In the genomic region with DNA sequence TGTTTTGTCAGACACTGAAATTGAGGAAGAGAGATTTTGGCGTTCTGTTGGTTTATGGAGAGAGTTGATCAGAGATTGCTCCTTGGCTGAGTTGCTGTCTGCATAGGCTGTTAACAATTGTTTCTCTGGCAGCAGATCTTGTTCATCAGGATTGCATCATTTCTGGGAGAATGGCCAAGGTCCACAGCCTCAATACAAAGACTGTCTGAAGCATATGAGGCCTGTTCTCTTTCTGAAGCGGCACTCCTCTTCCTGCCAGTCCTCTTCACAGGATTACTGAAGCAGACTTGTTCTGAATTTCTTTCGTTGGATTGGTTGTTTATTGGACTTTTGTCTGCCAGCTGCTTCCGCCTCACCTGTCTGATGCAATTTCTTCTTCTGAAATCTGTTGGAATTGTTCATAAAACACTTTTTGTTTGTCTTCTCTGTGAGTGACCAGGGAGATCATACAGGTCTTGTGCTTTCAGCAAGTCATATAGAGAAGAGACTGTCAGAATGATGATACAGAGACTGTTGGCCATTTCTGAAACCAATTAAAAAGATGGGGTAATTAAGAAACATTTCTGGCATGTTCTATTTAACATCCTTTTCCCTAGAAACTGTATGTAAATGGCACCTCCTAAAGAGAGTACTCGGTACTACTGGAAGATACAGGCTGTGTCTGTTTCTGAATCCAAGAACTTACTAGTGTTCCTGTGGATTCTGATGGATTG, we compare ENCODE assay signal across 8 cellular contexts. TPM values are rescaled to one million over a fixed set of nuclear protein-coding genes. Genes with fewer than 3 reads are reported as not detected.
DNase-seq lines count a peak whose midpoint lies in the region; ATAC-seq, FAIRE-seq and TF ChIP-seq lines count a peak whose summit lies in the region.

No MANE protein-coding gene starts in this region.

- H3K36me3 ChIP-seq in BLaER1 treated with 17β-estradiol and CSF1 and Interleukin-3, amounts not matched to agents 10 nM and 100 nM: peaks cover 31 to 59% (median 50%) of the 10 kb centered on the region in 11 experiments

- peaks cover 2 to 15% of the 10 kb centered on the region in 2 donors for H3K36me3 Mint-ChIP-seq in activated naive CD4-positive, alpha-beta T cell treated with anti-CD3 and anti-CD28 coated beads, Interleukin-2, amount 50 U/mL, for 72 hours
- H3K36me3 Mint-ChIP-seq in neural crest cell (ENCODE audit: low read depth): peaks cover 3% of the 10 kb centered on the region

- H3K4me1 Mint-ChIP-seq in neural crest cell: peaks cover 28% of the 10 kb centered on the region

- FAIRE-seq in H54 (lab: Jason Lieb, UNC): peak; percentile 100

- H4K20me1 ChIP-seq in BLaER1 treated with 17β-estradiol and CSF1 and Interleukin-3, amounts not matched to agents 10 nM and 100 nM: peaks cover 88 to 100% (median 99%) of the 10 kb centered on the region in 11 experiments; a peak in 21 of 22 replicates

- peak overlapping the region; percentile 0 for H3K4me3 Mint-ChIP-seq in neural crest cell

- H3K4me2 ChIP-seq in BLaER1 treated with 17β-estradiol and CSF1 and Interleukin-3, amounts not matched to agents 10 nM and 100 nM: peak overlapping the region; percentile 25 to 80 (median 51)

- H3K4me1 ChIP-seq in BLaER1 treated with 17β-estradiol and CSF1 and Interleukin-3, amounts not matched to agents 10 nM and 100 nM: peaks cover 16 to 58% (median 28%) of the 10 kb centered on the region in 10 experiments
- H3K4me1 ChIP-seq in foreskin keratinocyte: peaks cover 43% of the 10 kb centered on the region

- no peaks in the 10 kb centered on the region for H3K27me3 Mint-ChIP-seq in neural crest cell (ENCODE audit: low read depth)

- no peaks in the 10 kb centered on the region for H3K27me3 ChIP-seq in BLaER1 treated with 17β-estradiol and CSF1 and Interleukin-3, amounts not matched to agents 10 nM and 100 nM
- H3K27me3 ChIP-seq in foreskin keratinocyte: no peaks in the 10 kb centered on the region

- TF ChIP-seq POLR2A in H54 (IDR thresholded peaks at IDR 0.05; ENCODE audit: low read depth, low read length): no peak

- H3K9me3 Mint-ChIP-seq in activated naive CD4-positive, alpha-beta T cell treated with anti-CD3 and anti-CD28 coated beads, Interleukin-2, amount 50 U/mL, for 72 hours: no peaks in the 10 kb centered on the region
- no peaks in the 10 kb centered on the region for H3K9me3 Mint-ChIP-seq in neural crest cell

- peak overlapping the region; percentile 15 to 71 (median 63); a peak in 21 of 22 replicates for H3K9ac ChIP-seq in BLaER1 treated with 17β-estradiol and CSF1 and Interleukin-3, amounts not matched to agents 10 nM and 100 nM

- peak; percentile 36 for DNase-seq in H54 (ENCODE audit: insufficient read length, low spot score)
- DNase-seq in NCI-H345 treated with DMSO at 0.1 percent for 48 hours (lab: John Stamatoyannopoulos, UW; ENCODE audit: unreplicated experiment): peak; percentile 82
- no peak for DNase-seq in activated naive CD4-positive, alpha-beta T cell treated with anti-CD3 and anti-CD28 coated beads, Interleukin-2, amount 50 U/mL, for 72 hours (ENCODE audit: low spot score in 2 of 2)
- DNase-seq in foreskin keratinocyte: peak; percentile 92 to 97
- peak; percentile 14 for DNase-seq in neural crest cell (ENCODE audit: low read depth, low spot score)
- no peak for DNase-seq in NK-92 treated with Interleukin-12 subunit alpha and Interleukin-12 subunit beta, amount 100 ng/mL, for 24 hours (lab: John Stamatoyannopoulos, UW)

- ATAC-seq in activated naive CD4-positive, alpha-beta T cell treated with anti-CD3 and anti-CD28 coated beads, Interleukin-2, amount 50 U/mL, for 72 hours: peak; percentile 73 to 82
- peak; percentile 94 for ATAC-seq in foreskin keratinocyte
- no peak for ATAC-seq in GM21717 (IDR thresholded peaks at IDR 0.05; ENCODE audit: unreplicated experiment)

- H3K4me3 ChIP-seq in BLaER1 treated with 17β-estradiol and CSF1 and Interleukin-3, amounts not matched to agents 10 nM and 100 nM: no peak overlapping the region

- H3K9me3 ChIP-seq in BLaER1 treated with 17β-estradiol and CSF1 and Interleukin-3, amounts not matched to agents 10 nM and 100 nM (replicated peaks in 1 of 11): no peaks in the 10 kb centered on the region

- peak overlapping the region; percentile 83 to 95 for H3K27ac Mint-ChIP-seq in activated naive CD4-positive, alpha-beta T cell treated with anti-CD3 and anti-CD28 coated beads, Interleukin-2, amount 50 U/mL, for 72 hours
- peak overlapping the region; percentile 90 for H3K27ac Mint-ChIP-seq in neural crest cell (ENCODE audit: unreplicated experiment)

- H3K27ac ChIP-seq in BLaER1 treated with 17β-estradiol and CSF1 and Interleukin-3, amounts not matched to agents 10 nM and 100 nM: peak overlapping the region; percentile 48 to 79 (median 66); a peak in 21 of 22 replicates
- H3K27ac ChIP-seq in foreskin keratinocyte: peak overlapping the region; percentile 53

- TF ChIP-seq CTCF in foreskin keratinocyte (conservative IDR thresholded peaks at IDR 0.05): peak; percentile 86
- TF ChIP-seq CTCF in neural crest cell (conservative IDR thresholded peaks at IDR 0.05): peak; percentile 73

RNA-seq across cellular contexts. Expression of a gene that starts 25.5 kb away (rescaled TPM):
- 100 to 1,000 TPM; 158 to 170 TPM for total RNA-seq in activated naive CD4-positive, alpha-beta T cell treated with anti-CD3 and anti-CD28 coated beads, Interleukin-2, amount 50 U/mL, for 72 hours
- total RNA-seq in foreskin keratinocyte: 71.6 and 77.5 TPM in 2 replicates
- polyA plus RNA-seq in foreskin keratinocyte: 8.9 and 11.5 TPM in 2 replicates
- total RNA-seq in neural crest cell: 198 and 206 TPM in 2 replicates

Comparison
In these comparisons a context has a peak if more than half of its experiments do, and no peak if none do; other contexts are left out.
1. DNase-seq: peak in H54 (single experiment), NCI-H345 treated with DMSO at 0.1 percent for 48 hours (single experiment), foreskin keratinocyte (2 of 2) and neural crest cell (single experiment); none in activated naive CD4-positive, alpha-beta T cell treated with anti-CD3 and anti-CD28 coated beads, Interleukin-2, amount 50 U/mL, for 72 hours (0 of 2) and NK-92 treated with Interleukin-12 subunit alpha and Interleukin-12 subunit beta, amount 100 ng/mL, for 24 hours (single experiment).